In genomic region chr4:6942238-6942800, GRCh38 we compare ENCODE assay signal across 8 cellular contexts. TPM values are rescaled to one million over a fixed set of nuclear protein-coding genes. Genes with fewer than 3 reads are reported as not detected.
DNase-seq lines count a peak whose midpoint lies in the region; ATAC-seq, FAIRE-seq and TF ChIP-seq lines count a peak whose summit lies in the region.

No MANE protein-coding gene starts in this region.

- no peaks in the 10 kb centered on the region for H3K27me3 Mint-ChIP-seq in activated CD8-positive, alpha-beta T cell treated with anti-CD3 and anti-CD28 coated beads for 36 hours
- no peaks in the 10 kb centered on the region for H3K27me3 Mint-ChIP-seq in H9 (ENCODE audit: low read depth)

- H3K27me3 ChIP-seq in fibroblast of lung (ENCODE audit: control insufficient read depth, insufficient read depth, low read length): no peaks in the 10 kb centered on the region
- H3K27me3 ChIP-seq in pancreas: no peaks in the 10 kb centered on the region
- H3K27me3 ChIP-seq in H9 (ENCODE audit: insufficient read depth, low read length): no peaks in the 10 kb centered on the region

- H3K4me3 Mint-ChIP-seq in activated CD8-positive, alpha-beta T cell treated with anti-CD3 and anti-CD28 coated beads for 36 hours: peak overlapping the region; percentile 30
- no peak overlapping the region for H3K4me3 Mint-ChIP-seq in H9

- peak; percentile 20 for FAIRE-seq in pancreas (lab: Jason Lieb, UNC)

- H3T11ph ChIP-seq in H9 (ENCODE audit: low read length): no peak overlapping the region

- POLR2A ChIA-PET in activated CD8-positive, alpha-beta T cell treated with anti-CD3 and anti-CD28 coated beads for 36 hours (lab: Charles Lee): interaction anchor here (0.9 to 1.3 kb wide), 2 partner anchors 11 to 15 kb away, joined by 3 read pairs; no protein-coding TSS in a partner anchor

- H3K79me2 ChIP-seq in fibroblast of lung (ENCODE audit: control insufficient read depth, insufficient read depth, low read length): no peaks in the 10 kb centered on the region
- no peaks in the 10 kb centered on the region for H3K79me2 ChIP-seq in H9 (ENCODE audit: insufficient read depth, low read length)

- H4K8ac ChIP-seq in H9 (replicated peaks; ENCODE audit: insufficient read length, low read depth, low read length): no peak overlapping the region

- no peak overlapping the region for H3K4ac ChIP-seq in H9 (ENCODE audit: low read depth, low read length)

- no peak overlapping the region for H4K5ac ChIP-seq in H9 (ENCODE audit: insufficient read length, low read depth, low read length)

- H2AFZ ChIP-seq in fibroblast of lung (ENCODE audit: low read length): no peak overlapping the region
- H2AFZ ChIP-seq in H9 (ENCODE audit: low read length): no peak overlapping the region

- no peak overlapping the region for H3K23ac ChIP-seq in H9 (ENCODE audit: insufficient read length, low read depth, low read length)

- H4K20me1 ChIP-seq in fibroblast of lung (ENCODE audit: control insufficient read depth, extremely low read depth, insufficient read depth, low read length) (no peaks in the 10 kb centered on the region), H9 (ENCODE audit: control insufficient read depth, insufficient read depth, insufficient read length) (no peaks in the 10 kb centered on the region)

- H3K4me1 ChIP-seq in fibroblast of lung (ENCODE audit: control insufficient read depth, extremely low read depth, insufficient read depth, low read length) (peaks cover 12% of the 10 kb centered on the region), pancreas (peaks cover 0 to 6% (median 0%) of the 10 kb centered on the region in 3 donors), H9 (ENCODE audit: insufficient read depth, low read length) (peaks cover 22% of the 10 kb centered on the region; the same call in 1 of the 2 replicates)

- no peak overlapping the region for H2BK12ac ChIP-seq in H9 (ENCODE audit: insufficient read length, low read depth, low read length)

- H3K4me2 ChIP-seq in fibroblast of lung (ENCODE audit: extremely low read depth, insufficient read depth, low read length) (peak overlapping the region; percentile 79), H9 (ENCODE audit: insufficient read depth, insufficient read length, low read length) (no peak overlapping the region)

- no peak overlapping the region for H3K18ac ChIP-seq in H9 (ENCODE audit: insufficient read length, low read depth, low read length)

- CTCF ChIA-PET in activated CD8-positive, alpha-beta T cell treated with anti-CD3 and anti-CD28 coated beads for 36 hours (lab: Charles Lee): interaction anchor here (0.7 to 2.2 kb wide), 6 partner anchors 13 to 120 kb away, joined by 3 to 7 read pairs (median 3); no protein-coding TSS in a partner anchor

- H3K4me3 ChIP-seq in fibroblast of lung (replicated peaks in 1 of 4; ENCODE audit: control extremely low read depth in 1 of 4, insufficient read depth in 1 of 4, low read depth in 3 of 4, low read length in 4 of 4): peak overlapping the region in 2 of 4 experiments; percentile 3 to 25
- no peak overlapping the region for H3K4me3 ChIP-seq in pancreas

- H2AK5ac ChIP-seq in H9 (ENCODE audit: insufficient read length, low read length): no peak overlapping the region

- ATAC-seq in GM21717 (IDR thresholded peaks at IDR 0.05; ENCODE audit: unreplicated experiment) (peak; percentile 72), pancreas (peak in 3 of 4 donors; percentile 32 to 65 (median 63))
- peak; percentile 73 for ATAC-seq in activated CD8-positive, alpha-beta T cell treated with anti-CD3 and anti-CD28 coated beads for 36 hours

- H4K91ac ChIP-seq in H9 (ENCODE audit: insufficient read length, low read depth, low read length): no peak overlapping the region

- H3K27ac ChIP-seq in fibroblast of lung (ENCODE audit: insufficient read depth, low read length) (peak overlapping the region; percentile 69), pancreas (peak overlapping the region in 2 of 4 donors; percentile 59 to 66), H9 (ENCODE audit: insufficient read length, low read depth, low read length) (no peak overlapping the region)

- peaks cover 3% of the 10 kb centered on the region for H3K79me1 ChIP-seq in H9 (ENCODE audit: insufficient read depth, low read depth, low read length, poor library complexity, severe bottlenecking)

- DNase-seq in EL (peak; percentile 91), KG1 (lab: John Stamatoyannopoulos, UW) (peak; percentile 28), fibroblast of lung (ENCODE audit: low read depth in 2 of 2) (peak; percentile 95 to 98), pancreas (no peak), H9 (no peak), mesenteric fat pad (ENCODE audit: low spot score) (no peak)
- DNase-seq in activated CD8-positive, alpha-beta T cell treated with anti-CD3 and anti-CD28 coated beads for 36 hours: peak; percentile 49

- H3K9me3 Mint-ChIP-seq in activated CD8-positive, alpha-beta T cell treated with anti-CD3 and anti-CD28 coated beads for 36 hours: no peaks in the 10 kb centered on the region
- H3K9me3 Mint-ChIP-seq in H9: no peaks in the 10 kb centered on the region; a peak in 1 of 5 replicates

- H3K36me3 Mint-ChIP-seq in activated CD8-positive, alpha-beta T cell treated with anti-CD3 and anti-CD28 coated beads for 36 hours (ENCODE audit: low read depth): peaks cover 6% of the 10 kb centered on the region
- peaks cover 0 to 2% (median 0%) of the 10 kb centered on the region in 3 experiments; a peak in 1 of 7 replicates for H3K36me3 Mint-ChIP-seq in H9 (ENCODE audit: insufficient read depth in 1 of 3, low read depth in 3 of 3)

- no peak overlapping the region for H2BK5ac ChIP-seq in H9 (ENCODE audit: insufficient read length, low read length)

- no peak overlapping the region for H2BK20ac ChIP-seq in H9 (ENCODE audit: low read depth, low read length, poor library complexity, severe bottlenecking)

- no peak overlapping the region for H2BK15ac ChIP-seq in H9 (ENCODE audit: low read depth, low read length)

- H3K14ac ChIP-seq in H9 (ENCODE audit: insufficient read depth, low read length): no peak overlapping the region

- WGBS in pancreas, 2 donors: 75 to 78% methylated on average over 7 of the region's 7 CpGs
- WGBS in H9 (ENCODE audit: extremely low coverage, insufficient read length, low lambda C conversion rate): no CpG with 5 or more reads among the region's 7 CpGs

- no peak overlapping the region for H3K56ac ChIP-seq in H9 (ENCODE audit: insufficient read length, low read depth, low read length)

- intact Hi-C loops in activated CD8-positive, alpha-beta T cell treated with anti-CD3 and anti-CD28 coated beads for 36 hours (cut with micrococcal nuclease): no loop called here
- intact Hi-C loops in pancreas (cut with DNase I): no loop called here

- peak overlapping the region; percentile 68 for H3K27ac Mint-ChIP-seq in activated CD8-positive, alpha-beta T cell treated with anti-CD3 and anti-CD28 coated beads for 36 hours
- H3K27ac Mint-ChIP-seq in H9: peak overlapping the region in 1 of 3 experiments; percentile 60; a peak in 2 of 7 replicates

- H3K9ac ChIP-seq in fibroblast of lung (ENCODE audit: insufficient read depth, low read length): no peak overlapping the region
- no peak overlapping the region for H3K9ac ChIP-seq in H9 (ENCODE audit: extremely low read depth, insufficient read length, low read length)

- no peaks in the 10 kb centered on the region for H3K36me3 ChIP-seq in fibroblast of lung (ENCODE audit: control insufficient read depth, insufficient read depth, low read length)
- no peaks in the 10 kb centered on the region for H3K36me3 ChIP-seq in pancreas

- peaks cover 64% of the 10 kb centered on the region for H3K4me1 Mint-ChIP-seq in activated CD8-positive, alpha-beta T cell treated with anti-CD3 and anti-CD28 coated beads for 36 hours (ENCODE audit: low read depth)
- peaks cover 75 to 76% of the 10 kb centered on the region in 2 experiments for H3K4me1 Mint-ChIP-seq in H9

- no peak for TF ChIP-seq CTCF in activated CD8-positive, alpha-beta T cell treated with anti-CD3 and anti-CD28 coated beads for 36 hours (IDR thresholded peaks at IDR 0.05)
- TF ChIP-seq CTCF in fibroblast of lung (conservative IDR thresholded peaks at IDR 0.05 in 1 of 2, IDR thresholded peaks at IDR 0.05 in 1 of 2; ENCODE audit: low read depth in 1 of 2, low read length in 2 of 2) (no peak), pancreas (IDR thresholded peaks at IDR 0.05) (no peak), H9 (conservative IDR thresholded peaks at IDR 0.05) (no peak)

- no peak overlapping the region for H2BK120ac ChIP-seq in H9 (ENCODE audit: low read depth, low read length, poor library complexity, severe bottlenecking)

- H3K23me2 ChIP-seq in H9 (ENCODE audit: insufficient read length, low read depth, low read length, poor library complexity, severe bottlenecking): no peaks in the 10 kb centered on the region

- H3K9me3 ChIP-seq in fibroblast of lung (ENCODE audit: control insufficient read depth, insufficient read depth, low read depth, low read length) (no peaks in the 10 kb centered on the region), pancreas (no peaks in the 10 kb centered on the region), H9 (ENCODE audit: control insufficient read depth, low read depth, low read length) (no peaks in the 10 kb centered on the region)

RNA-seq across cellular contexts. Expression of gene TBC1D14, which starts 32.7 kb away (rescaled TPM):
- 10 to 100 TPM; 34.7 to 36.3 TPM for total RNA-seq in activated CD8-positive, alpha-beta T cell treated with anti-CD3 and anti-CD28 coated beads for 36 hours
- total RNA-seq in fibroblast of lung (37.7 and 38.5 TPM in 2 replicates), pancreas (10 to 100 TPM; 11.6 to 23.9 (median 15.2) TPM), H9 (2021) (44.5 and 50.2 TPM in 2 replicates), mesenteric fat pad (54.3 TPM)
- polyA plus RNA-seq in fibroblast of lung (26.9 and 27.7 TPM in 2 replicates), pancreas (10 to 100 TPM in 1 of 2 donors, 1 to 10 TPM in 1; 8.9 to 16.2 TPM)
- 20.2 and 21.8 TPM in 2 replicates for polyA plus RNA-seq in fibroblast of lung (2012)
- 32.5 and 45.1 TPM in 2 replicates for polyA minus RNA-seq in fibroblast of lung (ENCODE audit: low replicate concordance)

Comparison
In these comparisons a context has a peak if more than half of its experiments do, and no peak if none do; other contexts are left out.
1. DNase-seq: peak in EL (single experiment), KG1 (single experiment), activated CD8-positive, alpha-beta T cell treated with anti-CD3 and anti-CD28 coated beads for 36 hours (single experiment) and fibroblast of lung (2 of 2); none in pancreas (0 of 6), H9 (single experiment) and mesenteric fat pad (single experiment).
2. Peak in every context shown above with its lines, with median percentiles within 50 percentile points of each other: ATAC-seq.